ENCODE assay signal across 19 cellular contexts in the genomic region with DNA sequence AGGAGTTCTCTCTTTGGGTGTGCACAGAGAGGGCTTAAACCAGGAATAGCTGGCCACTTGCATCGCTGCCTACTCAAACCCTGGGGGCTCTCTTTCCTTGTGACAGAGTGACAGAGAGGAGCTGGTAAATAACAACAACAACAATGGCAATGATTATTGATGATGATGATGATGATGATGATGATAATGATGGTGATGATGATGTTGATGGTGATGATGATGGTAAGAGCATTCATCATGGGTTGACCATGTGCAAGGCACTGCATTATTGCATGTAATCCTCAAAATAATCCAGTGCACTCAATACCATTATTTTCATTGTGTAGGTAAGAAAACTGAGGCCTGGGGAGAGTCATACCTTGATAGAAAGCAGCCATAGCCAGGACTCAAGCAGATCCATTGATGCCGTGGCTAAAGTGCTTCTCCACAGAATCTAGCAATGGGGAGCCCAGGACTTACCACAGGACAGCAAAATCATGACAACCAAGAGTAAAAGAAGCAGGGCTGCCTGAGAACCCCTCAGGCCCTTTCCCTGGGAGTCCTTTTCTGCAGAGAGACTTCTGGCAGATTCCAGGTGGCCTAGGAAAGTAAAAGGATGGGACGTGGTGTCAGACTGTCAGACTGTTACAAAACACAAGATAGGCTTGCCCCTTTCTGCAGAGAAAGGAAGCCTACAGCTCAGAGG. TPM values are rescaled to one million over a fixed set of nuclear protein-coding genes. Genes with fewer than 3 reads are reported as not detected.
DNase-seq lines count a peak whose midpoint lies in the region; ATAC-seq lines count a peak whose summit lies in the region.
"Had no signal": no experiment of that assay in that cellular context is flagged by ENCODE, and none has a peak within 500 bp of the region (broad histone marks: within the 10 kb centered on the region; RNA-seq: fewer than 3 reads in every experiment).

No MANE protein-coding gene starts in this region.

- peak overlapping the region; percentile 51 for H3K56ac ChIP-seq in mesendoderm (ENCODE audit: low read length)

- no peak overlapping the region for H3K27ac Mint-ChIP-seq in activated CD8-positive, alpha-beta memory T cell treated with anti-CD3 and anti-CD28 coated beads, Interleukin-2, amount 10 ng/mL, durations not matched to agents 7 days and 5 days
- H3K27ac Mint-ChIP-seq: CD8-positive, alpha-beta T cell; GM23338 had no signal

- no CpG with 5 or more reads among the region's 3 CpGs for WGBS in mesendoderm (ENCODE audit: extremely low coverage, insufficient coverage, low lambda C conversion rate)

- no peak overlapping the region for H3K4me2 ChIP-seq in mesendoderm (ENCODE audit: low read length)
- H3K4me2 ChIP-seq: GM23338 had no signal

- peak; percentile 26 for DNase-seq in activated CD8-positive, alpha-beta memory T cell treated with anti-CD3 and anti-CD28 coated beads for 24 hours
- DNase-seq in activated CD8-positive, alpha-beta memory T cell treated with anti-CD3 and anti-CD28 coated beads, Interleukin-2, amount 50 U/mL, for 4 hours = no peak
- DNase-seq in activated CD8-positive, alpha-beta memory T cell treated with anti-CD3 and anti-CD28 coated beads, Interleukin-2, amount 10 ng/mL, durations not matched to agents 7 days and 5 days = peak; percentile 31
- DNase-seq in mesendoderm (peak; percentile 86), SHP77 treated with DMSO at 0.1 percent for 48 hours (lab: John Stamatoyannopoulos, UW) (no peak), T1000 (lab: John Stamatoyannopoulos, UW) (no peak)
- peak; percentile 10 for DNase-seq in stimulated activated CD8-positive, alpha-beta memory T cell treated with anti-CD3 and anti-CD28 coated beads, Interleukin-4, amount 100 ng/mL, for 48 hours
- no peak for DNase-seq in activated CD4-positive, CD25-positive, alpha-beta regulatory T cell (lab: John Stamatoyannopoulos, UW)
- DNase-seq: CD8-positive, alpha-beta T cell; DMS153; DMS79 treated with DMSO at 0.1 percent for 48 hours; EL; GDM1 had no signal

- H2BK120ac ChIP-seq in mesendoderm (ENCODE audit: low read depth, low read length) = no peak overlapping the region

- H3K79me2 ChIP-seq in mesendoderm (ENCODE audit: control insufficient read depth, insufficient read depth, low read length) = no peaks in the 10 kb centered on the region

- ATAC-seq in activated CD8-positive, alpha-beta memory T cell treated with anti-CD3 and anti-CD28 coated beads, Interleukin-2, amount 10 ng/mL, durations not matched to agents 7 days and 5 days = no peak
- ATAC-seq: CD8-positive, alpha-beta T cell had no signal

- H4K8ac ChIP-seq in mesendoderm (ENCODE audit: low read depth, low read length) = no peak overlapping the region

- H3K36me3 ChIP-seq in mesendoderm (ENCODE audit: control insufficient read depth, insufficient read depth, low read length) = no peaks in the 10 kb centered on the region

- H2AK5ac ChIP-seq in mesendoderm (ENCODE audit: low read length) = no peak overlapping the region

- H3K4me1 Mint-ChIP-seq in activated CD8-positive, alpha-beta memory T cell treated with anti-CD3 and anti-CD28 coated beads, Interleukin-2, amount 10 ng/mL, durations not matched to agents 7 days and 5 days = no peaks in the 10 kb centered on the region

- H3K4ac ChIP-seq in mesendoderm (ENCODE audit: low read depth, low read length) = no peak overlapping the region

- no peak overlapping the region for H3K4me3 ChIP-seq in mesendoderm (ENCODE audit: low read length)
- H3K4me3 ChIP-seq: GM23338 had no signal

- H3K27me3 Mint-ChIP-seq in activated CD8-positive, alpha-beta memory T cell treated with anti-CD3 and anti-CD28 coated beads, Interleukin-2, amount 10 ng/mL, durations not matched to agents 7 days and 5 days = peaks cover 9% of the 10 kb centered on the region

- H3K27me3 ChIP-seq in mesendoderm (ENCODE audit: insufficient read depth, low read length, poor library complexity) = no peaks in the 10 kb centered on the region

- no peaks in the 10 kb centered on the region for H3K79me1 ChIP-seq in mesendoderm (ENCODE audit: low read length)

- peak overlapping the region; percentile 24 for H2BK5ac ChIP-seq in mesendoderm (ENCODE audit: low read length)

- no peak overlapping the region for H4K5ac ChIP-seq in mesendoderm (ENCODE audit: low read length)

- H3K4me3 Mint-ChIP-seq in activated CD8-positive, alpha-beta memory T cell treated with anti-CD3 and anti-CD28 coated beads, Interleukin-2, amount 10 ng/mL, durations not matched to agents 7 days and 5 days = no peak overlapping the region
- H3K4me3 Mint-ChIP-seq: CD14-positive monocyte; CD8-positive, alpha-beta T cell; GM23338 had no signal

- no peaks in the 10 kb centered on the region for H3K36me3 Mint-ChIP-seq in activated CD8-positive, alpha-beta memory T cell treated with anti-CD3 and anti-CD28 coated beads, Interleukin-2, amount 10 ng/mL, durations not matched to agents 7 days and 5 days
- H3K36me3 Mint-ChIP-seq: CD14-positive monocyte; CD8-positive, alpha-beta T cell had no signal

- no peaks in the 10 kb centered on the region for H3K9me3 Mint-ChIP-seq in activated CD8-positive, alpha-beta memory T cell treated with anti-CD3 and anti-CD28 coated beads, Interleukin-2, amount 10 ng/mL, durations not matched to agents 7 days and 5 days (ENCODE audit: low read depth)
- H3K9me3 Mint-ChIP-seq: CD8-positive, alpha-beta T cell had no signal

- H3K9ac ChIP-seq in mesendoderm (ENCODE audit: low read length) = no peak overlapping the region

- peaks cover 16% of the 10 kb centered on the region for H3K4me1 ChIP-seq in mesendoderm (ENCODE audit: control insufficient read depth, low read depth, low read length)

- CTCF ChIA-PET in activated CD8-positive, alpha-beta memory T cell treated with anti-CD3 and anti-CD28 coated beads, Interleukin-2, amount 10 ng/mL, durations not matched to agents 7 days and 5 days (lab: Charles Lee) = no interaction called here

- no peak overlapping the region for H3K18ac ChIP-seq in mesendoderm (ENCODE audit: low read length)

- H2BK15ac ChIP-seq in mesendoderm (replicated peaks; ENCODE audit: low read depth) = no peak overlapping the region

- peak overlapping the region; percentile 15 for H3K27ac ChIP-seq in mesendoderm (ENCODE audit: low read depth, low read length)
- H3K27ac ChIP-seq: 22Rv1 had no signal

- H3K23ac ChIP-seq in mesendoderm (ENCODE audit: low read length) = no peak overlapping the region

RNA-seq across cellular contexts. Expression of a gene that starts 4.8 kb away (rescaled TPM):
- total RNA-seq in activated CD8-positive, alpha-beta memory T cell treated with anti-CD3 and anti-CD28 coated beads, Interleukin-2, amount 10 ng/mL, durations not matched to agents 7 days and 5 days = not detected
- polyA plus RNA-seq in mesendoderm (2013, experiment 1 of 2) = 0.20 TPM
- 0.17 TPM for polyA plus RNA-seq in mesendoderm (2013, experiment 2 of 2)
- total RNA-seq: A673; CD8-positive, alpha-beta T cell; GM23338; HT1080 had no signal
- polyA plus RNA-seq: BJ, CD14-positive monocyte, GM23338 had no signal

Comparison
In these comparisons a context has a peak if more than half of its experiments do, and no peak if none do; other contexts are left out.
1. DNase-seq: peak in activated CD8-positive, alpha-beta memory T cell treated with anti-CD3 and anti-CD28 coated beads for 24 hours (single experiment), activated CD8-positive, alpha-beta memory T cell treated with anti-CD3 and anti-CD28 coated beads, Interleukin-2, amount 10 ng/mL, durations not matched to agents 7 days and 5 days (single experiment), mesendoderm (single experiment) and stimulated activated CD8-positive, alpha-beta memory T cell treated with anti-CD3 and anti-CD28 coated beads, Interleukin-4, amount 100 ng/mL, for 48 hours (single experiment); none in activated CD8-positive, alpha-beta memory T cell treated with anti-CD3 and anti-CD28 coated beads, Interleukin-2, amount 50 U/mL, for 4 hours (single experiment), activated CD4-positive, CD25-positive, alpha-beta regulatory T cell (0 of 4), SHP77 treated with DMSO at 0.1 percent for 48 hours (single experiment) and T1000 (single experiment).